Comparison of ENCODE assay signal across 8 cellular contexts in the genomic region with DNA sequence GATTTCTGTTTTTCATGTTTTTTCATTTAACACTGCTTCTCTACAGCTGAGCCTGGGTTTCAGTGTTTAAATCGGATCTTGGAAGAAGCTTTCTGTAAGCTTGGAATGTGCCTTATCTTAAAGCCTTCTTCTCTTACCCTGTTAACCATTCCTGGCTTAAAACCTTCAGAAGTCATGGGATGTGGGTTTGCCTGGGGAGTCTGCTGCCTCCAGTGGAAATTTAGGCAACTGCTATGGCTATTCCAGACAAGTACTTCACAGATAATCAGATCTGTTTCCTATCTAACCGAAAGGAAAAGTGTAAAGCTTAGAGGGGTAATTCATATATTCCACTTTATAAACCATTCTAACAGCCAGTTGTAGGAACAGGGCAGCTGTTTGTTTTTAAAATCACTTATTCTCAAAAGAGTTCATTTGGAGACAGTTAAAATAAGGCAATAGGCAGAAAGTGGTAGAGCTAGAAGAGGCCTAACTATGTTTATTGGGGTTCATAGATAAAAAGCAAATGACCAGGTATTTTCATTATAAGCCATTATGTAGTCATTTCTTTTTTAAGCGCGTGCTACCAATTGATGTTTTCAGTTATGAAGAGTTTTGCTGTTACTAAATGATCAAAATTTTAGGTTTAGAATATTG.
A peak's percentile ranks its signal among the peaks of the same experiment; 100 is the strongest.
DNase-seq lines count a peak whose midpoint lies in the region; ATAC-seq, FAIRE-seq and TF ChIP-seq lines count a peak whose summit lies in the region.

No MANE protein-coding gene starts in this region.

- peak; percentile 97 for ATAC-seq in WTC11
- ATAC-seq in HG02759 (IDR thresholded peaks at IDR 0.05; ENCODE audit: unreplicated experiment), result no peak

- H3K9me3 Mint-ChIP-seq in WTC11, result no peaks in the 10 kb centered on the region
- no peaks in the 10 kb centered on the region for H3K9me3 Mint-ChIP-seq in activated CD4-positive, alpha-beta memory T cell treated with anti-CD3 and anti-CD28 coated beads, Interleukin-2, amount 10 ng/mL, durations not matched to agents 7 days and 5 days

- CTCF ChIA-PET in WTC11 (lab: Charles Lee), result interaction anchor here (0.6 to 2.0 kb wide), 28 partner anchors 9 to 445 kb away, joined by 3 to 17 read pairs (median 4); a partner anchor contains a TSS
- CTCF ChIA-PET in activated CD4-positive, alpha-beta memory T cell treated with anti-CD3 and anti-CD28 coated beads, Interleukin-2, amount 10 ng/mL, durations not matched to agents 7 days and 5 days (lab: Charles Lee), result interaction anchor here (0.8 to 1.9 kb wide), 5 partner anchors 8 to 303 kb away, joined by 3 to 6 read pairs (median 4); no protein-coding TSS in a partner anchor

- H3K27me3 Mint-ChIP-seq in WTC11 (ENCODE audit: low read depth), result no peaks in the 10 kb centered on the region
- no peaks in the 10 kb centered on the region for H3K27me3 Mint-ChIP-seq in activated CD4-positive, alpha-beta memory T cell treated with anti-CD3 and anti-CD28 coated beads, Interleukin-2, amount 10 ng/mL, durations not matched to agents 7 days and 5 days

- POLR2A ChIA-PET in WTC11 (lab: Charles Lee), result no interaction called here
- POLR2A ChIA-PET in activated CD4-positive, alpha-beta memory T cell treated with anti-CD3 and anti-CD28 coated beads, Interleukin-2, amount 10 ng/mL, durations not matched to agents 7 days and 5 days (lab: Charles Lee), result no interaction called here

- no peak overlapping the region for H3K4me3 ChIP-seq in MG63

- H3K36me3 ChIP-seq in MG63, result no peaks in the 10 kb centered on the region; the same call in 1 of the 2 replicates

- no peak for TF ChIP-seq POLR2A in GM12892 (IDR thresholded peaks at IDR 0.05; ENCODE audit: low read depth, low read length)

- peaks cover 38% of the 10 kb centered on the region for H3K4me1 Mint-ChIP-seq in WTC11
- peaks cover 16% of the 10 kb centered on the region for H3K4me1 Mint-ChIP-seq in activated CD4-positive, alpha-beta memory T cell treated with anti-CD3 and anti-CD28 coated beads, Interleukin-2, amount 10 ng/mL, durations not matched to agents 7 days and 5 days

- peak; percentile 63 for TF ChIP-seq CTCF in WTC11 (IDR thresholded peaks at IDR 0.05)

- H3K9me3 ChIP-seq in MG63, result no peaks in the 10 kb centered on the region

- no peak overlapping the region for H3K27ac Mint-ChIP-seq in WTC11
- no peak overlapping the region for H3K27ac Mint-ChIP-seq in activated CD4-positive, alpha-beta memory T cell treated with anti-CD3 and anti-CD28 coated beads, Interleukin-2, amount 10 ng/mL, durations not matched to agents 7 days and 5 days

- no peaks in the 10 kb centered on the region for H3K27me3 ChIP-seq in MG63

- DNase-seq in GM03348 (ENCODE audit: low spot score), result peak; percentile 69
- peak; percentile 39 for DNase-seq in MG63
- peak; percentile 51 for DNase-seq in WTC11 (ENCODE audit: low spot score)
- DNase-seq in hepatic stellate cell (ENCODE audit: low spot score), result peak; percentile 37
- peak; percentile 75 for DNase-seq in superior temporal gyrus (ENCODE audit: extremely low spot score)
- no peak for DNase-seq in activated CD4-positive, alpha-beta memory T cell treated with anti-CD3 and anti-CD28 coated beads, Interleukin-2, amount 10 ng/mL, durations not matched to agents 7 days and 5 days
- DNase-seq in GM12892 (ENCODE audit: insufficient read length), result no peak

- H3K36me3 Mint-ChIP-seq in WTC11, result no peaks in the 10 kb centered on the region
- no peaks in the 10 kb centered on the region for H3K36me3 Mint-ChIP-seq in activated CD4-positive, alpha-beta memory T cell treated with anti-CD3 and anti-CD28 coated beads, Interleukin-2, amount 10 ng/mL, durations not matched to agents 7 days and 5 days (ENCODE audit: low read depth)

- FAIRE-seq in GM12892 (lab: Jason Lieb, UNC), result no peak

- H3K4me3 Mint-ChIP-seq in WTC11, result no peak overlapping the region
- no peak overlapping the region for H3K4me3 Mint-ChIP-seq in activated CD4-positive, alpha-beta memory T cell treated with anti-CD3 and anti-CD28 coated beads, Interleukin-2, amount 10 ng/mL, durations not matched to agents 7 days and 5 days

TF ChIP-seq in WTC11, 78 proteins besides CTCF, POLR2A, EP300 and RAD21 (continues in another document):
- TF ChIP-seq PRRX2 (CRISPR knock-in tag; IDR thresholded peaks at IDR 0.05), result no peak
- TF ChIP-seq SP1 (CRISPR knock-in tag; conservative IDR thresholded peaks at IDR 0.05), result no peak
- TF ChIP-seq NR3C1 (CRISPR knock-in tag; conservative IDR thresholded peaks at IDR 0.05; ENCODE audit: low read depth), result no peak
- TF ChIP-seq GTF2I (CRISPR knock-in tag; conservative IDR thresholded peaks at IDR 0.05), result no peak
- TF ChIP-seq, protein P1, sequence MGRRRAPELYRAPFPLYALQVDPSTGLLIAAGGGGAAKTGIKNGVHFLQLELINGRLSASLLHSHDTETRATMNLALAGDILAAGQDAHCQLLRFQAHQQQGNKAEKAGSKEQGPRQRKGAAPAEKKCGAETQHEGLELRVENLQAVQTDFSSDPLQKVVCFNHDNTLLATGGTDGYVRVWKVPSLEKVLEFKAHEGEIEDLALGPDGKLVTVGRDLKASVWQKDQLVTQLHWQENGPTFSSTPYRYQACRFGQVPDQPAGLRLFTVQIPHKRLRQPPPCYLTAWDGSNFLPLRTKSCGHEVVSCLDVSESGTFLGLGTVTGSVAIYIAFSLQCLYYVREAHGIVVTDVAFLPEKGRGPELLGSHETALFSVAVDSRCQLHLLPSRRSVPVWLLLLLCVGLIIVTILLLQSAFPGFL (CRISPR knock-in tag; IDR thresholded peaks at IDR 0.05; ENCODE audit: borderline replicate concordance), result no peak
- no peak for TF ChIP-seq RELA (CRISPR knock-in tag; IDR thresholded peaks at IDR 0.05; ENCODE audit: borderline replicate concordance)
- TF ChIP-seq TCF7 (CRISPR knock-in tag; IDR thresholded peaks at IDR 0.05; ENCODE audit: low read depth), result no peak
- TF ChIP-seq, protein P2, sequence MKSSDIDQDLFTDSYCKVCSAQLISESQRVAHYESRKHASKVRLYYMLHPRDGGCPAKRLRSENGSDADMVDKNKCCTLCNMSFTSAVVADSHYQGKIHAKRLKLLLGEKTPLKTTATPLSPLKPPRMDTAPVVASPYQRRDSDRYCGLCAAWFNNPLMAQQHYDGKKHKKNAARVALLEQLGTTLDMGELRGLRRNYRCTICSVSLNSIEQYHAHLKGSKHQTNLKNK (CRISPR knock-in tag; IDR thresholded peaks at IDR 0.05), result no peak
- TF ChIP-seq OVOL2 (CRISPR knock-in tag; IDR thresholded peaks at IDR 0.05; ENCODE audit: borderline replicate concordance), result no peak
- TF ChIP-seq IRF2 (CRISPR knock-in tag; IDR thresholded peaks at IDR 0.05; ENCODE audit: borderline replicate concordance, low read depth), result no peak
- no peak for TF ChIP-seq NR2C2 (CRISPR knock-in tag; IDR thresholded peaks at IDR 0.05)
- TF ChIP-seq, protein P3, sequence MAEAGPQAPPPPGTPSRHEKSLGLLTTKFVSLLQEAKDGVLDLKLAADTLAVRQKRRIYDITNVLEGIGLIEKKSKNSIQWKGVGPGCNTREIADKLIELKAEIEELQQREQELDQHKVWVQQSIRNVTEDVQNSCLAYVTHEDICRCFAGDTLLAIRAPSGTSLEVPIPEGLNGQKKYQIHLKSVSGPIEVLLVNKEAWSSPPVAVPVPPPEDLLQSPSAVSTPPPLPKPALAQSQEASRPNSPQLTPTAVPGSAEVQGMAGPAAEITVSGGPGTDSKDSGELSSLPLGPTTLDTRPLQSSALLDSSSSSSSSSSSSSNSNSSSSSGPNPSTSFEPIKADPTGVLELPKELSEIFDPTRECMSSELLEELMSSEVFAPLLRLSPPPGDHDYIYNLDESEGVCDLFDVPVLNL (CRISPR knock-in tag; IDR thresholded peaks at IDR 0.05; ENCODE audit: borderline replicate concordance, low read depth), result no peak
- TF ChIP-seq, protein P4, sequence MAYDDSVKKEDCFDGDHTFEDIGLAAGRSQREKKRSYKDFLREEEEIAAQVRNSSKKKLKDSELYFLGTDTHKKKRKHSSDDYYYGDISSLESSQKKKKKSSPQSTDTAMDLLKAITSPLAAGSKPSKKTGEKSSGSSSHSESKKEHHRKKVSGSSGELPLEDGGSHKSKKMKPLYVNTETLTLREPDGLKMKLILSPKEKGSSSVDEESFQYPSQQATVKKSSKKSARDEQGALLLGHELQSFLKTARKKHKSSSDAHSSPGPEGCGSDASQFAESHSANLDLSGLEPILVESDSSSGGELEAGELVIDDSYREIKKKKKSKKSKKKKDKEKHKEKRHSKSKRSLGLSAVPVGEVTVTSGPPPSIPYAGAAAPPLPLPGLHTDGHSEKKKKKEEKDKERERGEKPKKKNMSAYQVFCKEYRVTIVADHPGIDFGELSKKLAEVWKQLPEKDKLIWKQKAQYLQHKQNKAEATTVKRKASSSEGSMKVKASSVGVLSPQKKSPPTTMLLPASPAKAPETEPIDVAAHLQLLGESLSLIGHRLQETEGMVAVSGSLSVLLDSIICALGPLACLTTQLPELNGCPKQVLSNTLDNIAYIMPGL (CRISPR knock-in tag; IDR thresholded peaks at IDR 0.05), result no peak
- no peak for TF ChIP-seq ZNF219 (CRISPR knock-in tag; IDR thresholded peaks at IDR 0.05; ENCODE audit: borderline replicate concordance)

Comparison
In these comparisons a context has a peak if more than half of its experiments do, and no peak if none do; other contexts are left out.
1. DNase-seq: peak in GM03348 (single experiment), MG63 (single experiment), WTC11 (single experiment), hepatic stellate cell (single experiment) and superior temporal gyrus (single experiment); none in activated CD4-positive, alpha-beta memory T cell treated with anti-CD3 and anti-CD28 coated beads, Interleukin-2, amount 10 ng/mL, durations not matched to agents 7 days and 5 days (single experiment) and GM12892 (single experiment).